Comparison of ENCODE assay signal across 1 cellular context in the genomic region with DNA sequence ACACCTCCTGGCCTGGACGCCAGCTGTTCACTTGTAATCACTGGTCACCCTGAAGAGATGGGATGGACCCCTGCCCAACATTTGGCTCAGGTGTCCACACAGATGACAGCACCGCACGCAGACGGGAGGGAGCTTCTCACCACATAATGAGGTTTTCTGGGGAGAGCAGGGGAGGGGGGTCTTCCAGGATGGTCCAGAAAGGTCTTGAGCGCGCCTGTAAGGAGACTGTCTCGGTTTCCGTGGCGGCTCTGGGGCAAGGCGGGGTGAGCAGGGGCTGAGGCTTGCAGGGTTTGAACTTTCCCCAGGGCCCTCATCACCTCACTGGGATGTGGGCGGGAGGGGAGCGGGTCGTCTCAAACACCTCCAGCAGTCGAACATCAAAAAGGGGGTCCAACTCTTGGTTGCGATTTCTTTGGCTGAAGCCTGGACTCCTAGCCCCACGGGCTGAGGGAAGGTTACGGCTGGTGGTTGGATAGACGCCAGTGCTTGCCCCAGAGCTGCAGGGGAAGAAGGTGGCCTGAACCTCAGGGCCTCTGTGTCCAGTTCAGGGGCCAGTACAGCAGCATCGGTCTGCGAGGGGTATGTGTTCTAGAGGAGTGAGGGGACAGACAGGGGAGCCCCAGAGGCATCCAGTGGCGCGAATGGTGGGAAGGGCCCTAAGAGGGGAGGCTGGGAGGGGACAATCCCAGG.
TF ChIP-seq lines count a peak whose summit lies in the region.

No MANE protein-coding gene starts in this region.

TF ChIP-seq in GM23338, 12 proteins besides CTCF, POLR2A, EP300 and RAD21:
- TF ChIP-seq CREB1 (CRISPR knock-in tag; IDR thresholded peaks at IDR 0.05; ENCODE audit: low read depth) (no peak), JUNB (IDR thresholded peaks at IDR 0.05; ENCODE audit: unreplicated experiment) (no peak), ZNF331 (CRISPR knock-in tag; IDR thresholded peaks at IDR 0.05; ENCODE audit: low read depth) (no peak)
- TF ChIP-seq, protein P1, sequence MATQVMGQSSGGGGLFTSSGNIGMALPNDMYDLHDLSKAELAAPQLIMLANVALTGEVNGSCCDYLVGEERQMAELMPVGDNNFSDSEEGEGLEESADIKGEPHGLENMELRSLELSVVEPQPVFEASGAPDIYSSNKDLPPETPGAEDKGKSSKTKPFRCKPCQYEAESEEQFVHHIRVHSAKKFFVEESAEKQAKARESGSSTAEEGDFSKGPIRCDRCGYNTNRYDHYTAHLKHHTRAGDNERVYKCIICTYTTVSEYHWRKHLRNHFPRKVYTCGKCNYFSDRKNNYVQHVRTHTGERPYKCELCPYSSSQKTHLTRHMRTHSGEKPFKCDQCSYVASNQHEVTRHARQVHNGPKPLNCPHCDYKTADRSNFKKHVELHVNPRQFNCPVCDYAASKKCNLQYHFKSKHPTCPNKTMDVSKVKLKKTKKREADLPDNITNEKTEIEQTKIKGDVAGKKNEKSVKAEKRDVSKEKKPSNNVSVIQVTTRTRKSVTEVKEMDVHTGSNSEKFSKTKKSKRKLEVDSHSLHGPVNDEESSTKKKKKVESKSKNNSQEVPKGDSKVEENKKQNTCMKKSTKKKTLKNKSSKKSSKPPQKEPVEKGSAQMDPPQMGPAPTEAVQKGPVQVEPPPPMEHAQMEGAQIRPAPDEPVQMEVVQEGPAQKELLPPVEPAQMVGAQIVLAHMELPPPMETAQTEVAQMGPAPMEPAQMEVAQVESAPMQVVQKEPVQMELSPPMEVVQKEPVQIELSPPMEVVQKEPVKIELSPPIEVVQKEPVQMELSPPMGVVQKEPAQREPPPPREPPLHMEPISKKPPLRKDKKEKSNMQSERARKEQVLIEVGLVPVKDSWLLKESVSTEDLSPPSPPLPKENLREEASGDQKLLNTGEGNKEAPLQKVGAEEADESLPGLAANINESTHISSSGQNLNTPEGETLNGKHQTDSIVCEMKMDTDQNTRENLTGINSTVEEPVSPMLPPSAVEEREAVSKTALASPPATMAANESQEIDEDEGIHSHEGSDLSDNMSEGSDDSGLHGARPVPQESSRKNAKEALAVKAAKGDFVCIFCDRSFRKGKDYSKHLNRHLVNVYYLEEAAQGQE (IDR thresholded peaks at IDR 0.05; ENCODE audit: unreplicated experiment), result no peak
